ENCODE assay signal across 1 cellular context in the genomic region with DNA sequence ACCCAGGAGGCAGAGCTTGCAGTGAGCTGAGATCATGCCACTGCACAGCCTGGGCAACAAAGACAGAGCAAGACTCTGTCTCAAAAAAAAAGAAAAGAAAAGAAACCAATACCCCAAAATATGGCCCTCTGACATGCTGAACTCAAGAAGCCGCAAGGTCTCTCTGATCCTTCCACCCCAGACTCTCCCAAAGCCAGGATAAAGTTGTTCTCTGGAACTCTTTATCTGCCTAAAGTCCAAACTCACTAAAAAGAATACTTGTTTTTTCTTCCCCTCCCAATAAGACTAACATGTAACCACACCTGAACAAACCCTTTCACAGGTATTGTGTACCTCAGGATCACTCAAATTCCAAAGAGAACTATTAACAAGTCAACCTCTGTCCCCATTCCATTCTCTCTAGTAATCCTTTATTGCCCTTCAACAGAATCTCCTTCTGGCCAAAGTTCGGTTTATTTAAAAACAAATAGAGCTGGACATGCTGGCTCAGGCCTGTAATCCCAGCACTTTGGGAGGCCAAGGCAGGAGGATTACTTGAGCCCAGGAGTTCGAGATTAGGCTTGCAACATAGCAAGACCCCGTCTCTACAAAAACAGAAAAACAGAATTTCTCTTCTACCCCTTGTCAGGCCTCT.
TF ChIP-seq lines count a peak whose summit lies in the region.

No MANE protein-coding gene starts in this region.

TF ChIP-seq in HepG2, 621 proteins besides CTCF, POLR2A, EP300 and RAD21 (continued from another document and continues in another):
- TF ChIP-seq MTA1 (CRISPR knock-in tag; IDR thresholded peaks at IDR 0.05; ENCODE audit: borderline replicate concordance) = no peak
- no peak for TF ChIP-seq FOXA1 (IDR thresholded peaks at IDR 0.05)
- TF ChIP-seq FOXA1 (CRISPR knock-in tag; IDR thresholded peaks at IDR 0.05) = peak; percentile 16; the same call in 1 of the 2 replicates
- no peak for TF ChIP-seq ZNF615 (CRISPR knock-in tag; IDR thresholded peaks at IDR 0.05; ENCODE audit: borderline replicate concordance)
- no peak for TF ChIP-seq FIP1L1 (IDR thresholded peaks at IDR 0.05; ENCODE audit: borderline replicate concordance, insufficient read depth, low read depth, low read length)
- TF ChIP-seq ELF1 (CRISPR knock-in tag; IDR thresholded peaks at IDR 0.05) = no peak
- TF ChIP-seq, protein P1, sequence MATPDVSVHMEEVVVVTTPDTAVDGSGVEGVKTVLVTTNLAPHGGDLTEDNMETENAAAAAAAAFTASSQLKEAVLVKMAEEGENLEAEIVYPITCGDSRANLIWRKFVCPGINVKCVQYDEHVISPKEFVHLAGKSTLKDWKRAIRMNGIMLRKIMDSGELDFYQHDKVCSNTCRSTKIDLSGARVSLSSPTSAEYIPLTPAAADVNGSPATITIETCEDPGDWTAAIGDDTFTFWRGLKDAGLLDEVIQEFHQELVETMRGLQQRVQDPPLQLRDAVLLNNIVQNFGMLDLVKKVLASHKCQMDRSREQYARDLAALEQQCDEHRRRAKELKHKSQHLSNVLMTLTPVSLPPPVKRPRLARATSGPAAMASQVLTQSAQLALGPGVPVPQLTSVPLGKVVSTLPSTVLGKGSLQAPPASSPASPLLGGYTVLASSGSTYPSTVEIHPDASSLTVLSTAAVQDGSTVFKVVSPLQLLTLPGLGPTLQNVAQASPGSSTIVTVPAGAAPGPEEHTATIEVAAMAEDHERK (CRISPR knock-in tag; IDR thresholded peaks at IDR 0.05; ENCODE audit: low read depth) = no peak
- TF ChIP-seq PAWR (CRISPR knock-in tag; IDR thresholded peaks at IDR 0.05; ENCODE audit: borderline replicate concordance) = no peak
- TF ChIP-seq, protein P2, sequence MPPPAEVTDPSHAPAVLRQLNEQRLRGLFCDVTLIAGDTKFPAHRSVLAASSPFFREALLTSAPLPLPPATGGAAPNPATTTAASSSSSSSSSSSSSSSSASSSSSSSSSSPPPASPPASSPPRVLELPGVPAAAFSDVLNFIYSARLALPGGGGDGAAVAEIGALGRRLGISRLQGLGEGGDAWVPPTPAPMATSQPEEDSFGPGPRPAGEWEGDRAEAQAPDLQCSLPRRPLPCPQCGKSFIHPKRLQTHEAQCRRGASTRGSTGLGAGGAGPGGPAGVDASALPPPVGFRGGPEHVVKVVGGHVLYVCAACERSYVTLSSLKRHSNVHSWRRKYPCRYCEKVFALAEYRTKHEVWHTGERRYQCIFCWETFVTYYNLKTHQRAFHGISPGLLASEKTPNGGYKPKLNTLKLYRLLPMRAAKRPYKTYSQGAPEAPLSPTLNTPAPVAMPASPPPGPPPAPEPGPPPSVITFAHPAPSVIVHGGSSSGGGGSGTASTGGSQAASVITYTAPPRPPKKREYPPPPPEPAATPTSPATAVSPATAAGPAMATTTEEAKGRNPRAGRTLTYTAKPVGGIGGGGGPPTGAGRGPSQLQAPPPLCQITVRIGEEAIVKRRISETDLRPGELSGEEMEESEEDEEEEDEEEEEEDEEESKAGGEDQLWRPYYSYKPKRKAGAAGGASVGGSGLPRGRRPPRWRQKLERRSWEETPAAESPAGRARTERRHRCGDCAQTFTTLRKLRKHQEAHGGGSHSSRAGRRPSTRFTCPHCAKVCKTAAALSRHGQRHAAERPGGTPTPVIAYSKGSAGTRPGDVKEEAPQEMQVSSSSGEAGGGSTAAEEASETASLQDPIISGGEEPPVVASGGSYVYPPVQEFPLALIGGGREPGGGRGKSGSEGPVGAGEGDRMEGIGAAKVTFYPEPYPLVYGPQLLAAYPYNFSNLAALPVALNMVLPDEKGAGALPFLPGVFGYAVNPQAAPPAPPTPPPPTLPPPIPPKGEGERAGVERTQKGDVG (CRISPR knock-in tag; IDR thresholded peaks at IDR 0.05; ENCODE audit: borderline replicate concordance) = no peak
- TF ChIP-seq ZFP36L1 (CRISPR knock-in tag; IDR thresholded peaks at IDR 0.05) = no peak
- TF ChIP-seq PLRG1 (conservative IDR thresholded peaks at IDR 0.05) = no peak
- TF ChIP-seq, protein P3, sequence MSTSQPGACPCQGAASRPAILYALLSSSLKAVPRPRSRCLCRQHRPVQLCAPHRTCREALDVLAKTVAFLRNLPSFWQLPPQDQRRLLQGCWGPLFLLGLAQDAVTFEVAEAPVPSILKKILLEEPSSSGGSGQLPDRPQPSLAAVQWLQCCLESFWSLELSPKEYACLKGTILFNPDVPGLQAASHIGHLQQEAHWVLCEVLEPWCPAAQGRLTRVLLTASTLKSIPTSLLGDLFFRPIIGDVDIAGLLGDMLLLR (CRISPR knock-in tag; IDR thresholded peaks at IDR 0.05) = no peak
- peak; percentile 77 for TF ChIP-seq KDM6A (CRISPR knock-in tag; IDR thresholded peaks at IDR 0.05; ENCODE audit: low read depth)
- no peak for TF ChIP-seq HNRNPK (IDR thresholded peaks at IDR 0.05; ENCODE audit: low read depth, low read length, poor library complexity, severe bottlenecking)
- peak; percentile 16; the same call in 1 of the 2 replicates for TF ChIP-seq IRF2 (CRISPR knock-in tag; IDR thresholded peaks at IDR 0.05)
- no peak for TF ChIP-seq ZNF549 (CRISPR knock-in tag; IDR thresholded peaks at IDR 0.05)
- TF ChIP-seq ZNF274 (CRISPR knock-in tag; IDR thresholded peaks at IDR 0.05) = no peak
- TF ChIP-seq ZNF567 (CRISPR knock-in tag; IDR thresholded peaks at IDR 0.05; ENCODE audit: borderline replicate concordance) = no peak
- TF ChIP-seq, protein P4, sequence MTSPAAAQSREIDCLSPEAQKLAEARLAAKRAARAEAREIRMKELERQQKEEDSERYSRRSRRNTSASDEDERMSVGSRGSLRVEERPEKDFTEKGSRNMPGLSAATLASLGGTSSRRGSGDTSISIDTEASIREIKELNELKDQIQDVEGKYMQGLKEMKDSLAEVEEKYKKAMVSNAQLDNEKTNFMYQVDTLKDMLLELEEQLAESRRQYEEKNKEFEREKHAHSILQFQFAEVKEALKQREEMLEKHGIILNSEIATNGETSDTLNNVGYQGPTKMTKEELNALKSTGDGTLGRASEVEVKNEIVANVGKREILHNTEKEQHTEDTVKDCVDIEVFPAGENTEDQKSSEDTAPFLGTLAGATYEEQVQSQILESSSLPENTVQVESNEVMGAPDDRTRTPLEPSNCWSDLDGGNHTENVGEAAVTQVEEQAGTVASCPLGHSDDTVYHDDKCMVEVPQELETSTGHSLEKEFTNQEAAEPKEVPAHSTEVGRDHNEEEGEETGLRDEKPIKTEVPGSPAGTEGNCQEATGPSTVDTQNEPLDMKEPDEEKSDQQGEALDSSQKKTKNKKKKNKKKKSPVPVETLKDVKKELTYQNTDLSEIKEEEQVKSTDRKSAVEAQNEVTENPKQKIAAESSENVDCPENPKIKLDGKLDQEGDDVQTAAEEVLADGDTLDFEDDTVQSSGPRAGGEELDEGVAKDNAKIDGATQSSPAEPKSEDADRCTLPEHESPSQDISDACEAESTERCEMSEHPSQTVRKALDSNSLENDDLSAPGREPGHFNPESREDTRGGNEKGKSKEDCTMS (CRISPR knock-in tag; conservative IDR thresholded peaks at IDR 0.05) = no peak
- TF ChIP-seq ZNF616 (CRISPR knock-in tag; IDR thresholded peaks at IDR 0.05; ENCODE audit: low read depth) = no peak
- TF ChIP-seq GFI1 (CRISPR knock-in tag; IDR thresholded peaks at IDR 0.05; ENCODE audit: borderline replicate concordance) = peak; percentile 69; the same call in 1 of the 2 replicates
- TF ChIP-seq, protein P5, sequence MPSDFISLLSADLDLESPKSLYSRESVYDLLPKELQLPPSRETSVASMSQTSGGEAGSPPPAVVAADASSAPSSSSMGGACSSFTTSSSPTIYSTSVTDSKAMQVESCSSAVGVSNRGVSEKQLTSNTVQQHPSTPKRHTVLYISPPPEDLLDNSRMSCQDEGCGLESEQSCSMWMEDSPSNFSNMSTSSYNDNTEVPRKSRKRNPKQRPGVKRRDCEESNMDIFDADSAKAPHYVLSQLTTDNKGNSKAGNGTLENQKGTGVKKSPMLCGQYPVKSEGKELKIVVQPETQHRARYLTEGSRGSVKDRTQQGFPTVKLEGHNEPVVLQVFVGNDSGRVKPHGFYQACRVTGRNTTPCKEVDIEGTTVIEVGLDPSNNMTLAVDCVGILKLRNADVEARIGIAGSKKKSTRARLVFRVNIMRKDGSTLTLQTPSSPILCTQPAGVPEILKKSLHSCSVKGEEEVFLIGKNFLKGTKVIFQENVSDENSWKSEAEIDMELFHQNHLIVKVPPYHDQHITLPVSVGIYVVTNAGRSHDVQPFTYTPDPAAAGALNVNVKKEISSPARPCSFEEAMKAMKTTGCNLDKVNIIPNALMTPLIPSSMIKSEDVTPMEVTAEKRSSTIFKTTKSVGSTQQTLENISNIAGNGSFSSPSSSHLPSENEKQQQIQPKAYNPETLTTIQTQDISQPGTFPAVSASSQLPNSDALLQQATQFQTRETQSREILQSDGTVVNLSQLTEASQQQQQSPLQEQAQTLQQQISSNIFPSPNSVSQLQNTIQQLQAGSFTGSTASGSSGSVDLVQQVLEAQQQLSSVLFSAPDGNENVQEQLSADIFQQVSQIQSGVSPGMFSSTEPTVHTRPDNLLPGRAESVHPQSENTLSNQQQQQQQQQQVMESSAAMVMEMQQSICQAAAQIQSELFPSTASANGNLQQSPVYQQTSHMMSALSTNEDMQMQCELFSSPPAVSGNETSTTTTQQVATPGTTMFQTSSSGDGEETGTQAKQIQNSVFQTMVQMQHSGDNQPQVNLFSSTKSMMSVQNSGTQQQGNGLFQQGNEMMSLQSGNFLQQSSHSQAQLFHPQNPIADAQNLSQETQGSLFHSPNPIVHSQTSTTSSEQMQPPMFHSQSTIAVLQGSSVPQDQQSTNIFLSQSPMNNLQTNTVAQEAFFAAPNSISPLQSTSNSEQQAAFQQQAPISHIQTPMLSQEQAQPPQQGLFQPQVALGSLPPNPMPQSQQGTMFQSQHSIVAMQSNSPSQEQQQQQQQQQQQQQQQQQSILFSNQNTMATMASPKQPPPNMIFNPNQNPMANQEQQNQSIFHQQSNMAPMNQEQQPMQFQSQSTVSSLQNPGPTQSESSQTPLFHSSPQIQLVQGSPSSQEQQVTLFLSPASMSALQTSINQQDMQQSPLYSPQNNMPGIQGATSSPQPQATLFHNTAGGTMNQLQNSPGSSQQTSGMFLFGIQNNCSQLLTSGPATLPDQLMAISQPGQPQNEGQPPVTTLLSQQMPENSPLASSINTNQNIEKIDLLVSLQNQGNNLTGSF (CRISPR knock-in tag; IDR thresholded peaks at IDR 0.05) = no peak
- no peak for TF ChIP-seq TP53 (CRISPR knock-in tag; conservative IDR thresholded peaks at IDR 0.05)
- TF ChIP-seq ZIK1 (CRISPR knock-in tag; IDR thresholded peaks at IDR 0.05; ENCODE audit: borderline replicate concordance, low read depth) = no peak
- TF ChIP-seq MZF1 (CRISPR knock-in tag; IDR thresholded peaks at IDR 0.05; ENCODE audit: borderline replicate concordance) = no peak
- TF ChIP-seq ARNTL (CRISPR knock-in tag; IDR thresholded peaks at IDR 0.05) = no peak
- TF ChIP-seq, protein P6, sequence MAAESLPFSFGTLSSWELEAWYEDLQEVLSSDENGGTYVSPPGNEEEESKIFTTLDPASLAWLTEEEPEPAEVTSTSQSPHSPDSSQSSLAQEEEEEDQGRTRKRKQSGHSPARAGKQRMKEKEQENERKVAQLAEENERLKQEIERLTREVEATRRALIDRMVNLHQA (CRISPR knock-in tag; IDR thresholded peaks at IDR 0.05) = no peak
- no peak for TF ChIP-seq ZKSCAN1 (IDR thresholded peaks at IDR 0.05; ENCODE audit: low read length)
- TF ChIP-seq ZNF24 (IDR thresholded peaks at IDR 0.05) = no peak
- TF ChIP-seq, protein P7, sequence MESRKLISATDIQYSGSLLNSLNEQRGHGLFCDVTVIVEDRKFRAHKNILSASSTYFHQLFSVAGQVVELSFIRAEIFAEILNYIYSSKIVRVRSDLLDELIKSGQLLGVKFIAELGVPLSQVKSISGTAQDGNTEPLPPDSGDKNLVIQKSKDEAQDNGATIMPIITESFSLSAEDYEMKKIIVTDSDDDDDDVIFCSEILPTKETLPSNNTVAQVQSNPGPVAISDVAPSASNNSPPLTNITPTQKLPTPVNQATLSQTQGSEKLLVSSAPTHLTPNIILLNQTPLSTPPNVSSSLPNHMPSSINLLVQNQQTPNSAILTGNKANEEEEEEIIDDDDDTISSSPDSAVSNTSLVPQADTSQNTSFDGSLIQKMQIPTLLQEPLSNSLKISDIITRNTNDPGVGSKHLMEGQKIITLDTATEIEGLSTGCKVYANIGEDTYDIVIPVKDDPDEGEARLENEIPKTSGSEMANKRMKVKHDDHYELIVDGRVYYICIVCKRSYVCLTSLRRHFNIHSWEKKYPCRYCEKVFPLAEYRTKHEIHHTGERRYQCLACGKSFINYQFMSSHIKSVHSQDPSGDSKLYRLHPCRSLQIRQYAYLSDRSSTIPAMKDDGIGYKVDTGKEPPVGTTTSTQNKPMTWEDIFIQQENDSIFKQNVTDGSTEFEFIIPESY (CRISPR knock-in tag; IDR thresholded peaks at IDR 0.05) = no peak
- no peak for TF ChIP-seq NFE2L2 (IDR thresholded peaks at IDR 0.05; ENCODE audit: low read length)
- TF ChIP-seq HDAC6 (IDR thresholded peaks at IDR 0.05; ENCODE audit: low read depth, low read length) = no peak
- no peak for TF ChIP-seq TSC22D2 (CRISPR knock-in tag; IDR thresholded peaks at IDR 0.05; ENCODE audit: borderline replicate concordance)
- TF ChIP-seq SMAD9 (CRISPR knock-in tag; IDR thresholded peaks at IDR 0.05) = no peak
- no peak for TF ChIP-seq ZKSCAN5 (CRISPR knock-in tag; IDR thresholded peaks at IDR 0.05)
- TF ChIP-seq, protein P8, sequence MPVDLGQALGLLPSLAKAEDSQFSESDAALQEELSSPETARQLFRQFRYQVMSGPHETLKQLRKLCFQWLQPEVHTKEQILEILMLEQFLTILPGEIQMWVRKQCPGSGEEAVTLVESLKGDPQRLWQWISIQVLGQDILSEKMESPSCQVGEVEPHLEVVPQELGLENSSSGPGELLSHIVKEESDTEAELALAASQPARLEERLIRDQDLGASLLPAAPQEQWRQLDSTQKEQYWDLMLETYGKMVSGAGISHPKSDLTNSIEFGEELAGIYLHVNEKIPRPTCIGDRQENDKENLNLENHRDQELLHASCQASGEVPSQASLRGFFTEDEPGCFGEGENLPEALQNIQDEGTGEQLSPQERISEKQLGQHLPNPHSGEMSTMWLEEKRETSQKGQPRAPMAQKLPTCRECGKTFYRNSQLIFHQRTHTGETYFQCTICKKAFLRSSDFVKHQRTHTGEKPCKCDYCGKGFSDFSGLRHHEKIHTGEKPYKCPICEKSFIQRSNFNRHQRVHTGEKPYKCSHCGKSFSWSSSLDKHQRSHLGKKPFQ (CRISPR knock-in tag; IDR thresholded peaks at IDR 0.05; ENCODE audit: insufficient replicate concordance) = no peak
- TF ChIP-seq, protein P9, sequence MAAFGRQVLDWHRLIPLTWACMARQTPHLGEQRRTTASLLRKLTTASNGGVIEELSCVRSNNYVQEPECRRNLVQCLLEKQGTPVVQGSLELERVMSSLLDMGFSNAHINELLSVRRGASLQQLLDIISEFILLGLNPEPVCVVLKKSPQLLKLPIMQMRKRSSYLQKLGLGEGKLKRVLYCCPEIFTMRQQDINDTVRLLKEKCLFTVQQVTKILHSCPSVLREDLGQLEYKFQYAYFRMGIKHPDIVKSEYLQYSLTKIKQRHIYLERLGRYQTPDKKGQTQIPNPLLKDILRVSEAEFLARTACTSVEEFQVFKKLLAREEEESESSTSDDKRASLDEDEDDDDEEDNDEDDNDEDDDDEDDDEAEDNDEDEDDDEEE (CRISPR knock-in tag; IDR thresholded peaks at IDR 0.05) = no peak
- TF ChIP-seq ZNF672 (CRISPR knock-in tag; IDR thresholded peaks at IDR 0.05) = no peak
- TF ChIP-seq ZNF768 (CRISPR knock-in tag; IDR thresholded peaks at IDR 0.05) = 0 out of 2 replicates have a peak, but pooled peaks have one; percentile 42
- no peak for TF ChIP-seq KDM5B (CRISPR knock-in tag; IDR thresholded peaks at IDR 0.05; ENCODE audit: borderline replicate concordance)
- no peak for TF ChIP-seq DNMT1 (CRISPR knock-in tag; IDR thresholded peaks at IDR 0.05)
- no peak for TF ChIP-seq YEATS4 (CRISPR knock-in tag; IDR thresholded peaks at IDR 0.05; ENCODE audit: borderline replicate concordance)
- TF ChIP-seq ZNF333 (CRISPR knock-in tag; IDR thresholded peaks at IDR 0.05; ENCODE audit: borderline replicate concordance) = no peak
